In the genomic region with DNA sequence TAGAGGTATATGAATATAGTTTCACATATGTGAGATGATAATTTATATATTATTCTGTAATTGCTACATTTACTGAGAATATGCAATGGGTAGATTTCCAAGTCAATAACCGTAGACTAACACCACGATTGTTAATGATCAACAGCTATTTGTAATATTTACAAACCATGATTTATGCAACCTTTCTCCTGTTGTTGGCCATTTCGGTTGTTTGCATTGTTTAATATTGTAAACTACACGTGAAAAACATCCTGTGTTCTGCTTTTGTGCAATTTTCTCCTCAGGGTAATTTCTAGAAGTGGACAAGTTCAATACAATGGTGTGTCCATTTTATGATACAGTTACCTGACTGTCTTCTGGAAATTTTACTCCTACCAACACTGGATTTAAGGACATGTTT, we compare ENCODE assay signal across 1 cellular context.
A peak's percentile ranks its signal among the peaks of the same experiment; 100 is the strongest.
TF ChIP-seq lines count a peak whose summit lies in the region.

No MANE protein-coding gene starts in this region.

TF ChIP-seq in K562, 482 proteins besides CTCF, POLR2A, EP300 and RAD21 (continued from another document and continues in another):
- TF ChIP-seq, protein P1, sequence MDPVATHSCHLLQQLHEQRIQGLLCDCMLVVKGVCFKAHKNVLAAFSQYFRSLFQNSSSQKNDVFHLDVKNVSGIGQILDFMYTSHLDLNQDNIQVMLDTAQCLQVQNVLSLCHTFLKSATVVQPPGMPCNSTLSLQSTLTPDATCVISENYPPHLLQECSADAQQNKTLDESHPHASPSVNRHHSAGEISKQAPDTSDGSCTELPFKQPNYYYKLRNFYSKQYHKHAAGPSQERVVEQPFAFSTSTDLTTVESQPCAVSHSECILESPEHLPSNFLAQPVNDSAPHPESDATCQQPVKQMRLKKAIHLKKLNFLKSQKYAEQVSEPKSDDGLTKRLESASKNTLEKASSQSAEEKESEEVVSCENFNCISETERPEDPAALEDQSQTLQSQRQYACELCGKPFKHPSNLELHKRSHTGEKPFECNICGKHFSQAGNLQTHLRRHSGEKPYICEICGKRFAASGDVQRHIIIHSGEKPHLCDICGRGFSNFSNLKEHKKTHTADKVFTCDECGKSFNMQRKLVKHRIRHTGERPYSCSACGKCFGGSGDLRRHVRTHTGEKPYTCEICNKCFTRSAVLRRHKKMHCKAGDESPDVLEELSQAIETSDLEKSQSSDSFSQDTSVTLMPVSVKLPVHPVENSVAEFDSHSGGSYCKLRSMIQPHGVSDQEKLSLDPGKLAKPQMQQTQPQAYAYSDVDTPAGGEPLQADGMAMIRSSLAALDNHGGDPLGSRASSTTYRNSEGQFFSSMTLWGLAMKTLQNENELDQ (CRISPR knock-in tag; IDR thresholded peaks at IDR 0.05; ENCODE audit: borderline replicate concordance), result no peak
- TF ChIP-seq PTBP1 (IDR thresholded peaks at IDR 0.05; ENCODE audit: low read depth, low read length) (no peak), FOXA1 (IDR thresholded peaks at IDR 0.05; ENCODE audit: borderline replicate concordance) (no peak), ZNF695 (CRISPR knock-in tag; IDR thresholded peaks at IDR 0.05) (no peak), NR2C1 (IDR thresholded peaks at IDR 0.05) (no peak), NR2C1 (tag; IDR thresholded peaks at IDR 0.05) (0 out of 2 replicates have a peak, but pooled peaks have one; percentile 19), ZFP30 (CRISPR knock-in tag; IDR thresholded peaks at IDR 0.05; ENCODE audit: borderline replicate concordance) (no peak), ZC3H8 (IDR thresholded peaks at IDR 0.05) (no peak), BRD9 (IDR thresholded peaks at IDR 0.05; ENCODE audit: low read depth, partially characterized antibody) (no peak), HDAC6 (IDR thresholded peaks at IDR 0.05; ENCODE audit: low read depth, low read length) (no peak), ZNF445 (CRISPR knock-in tag; IDR thresholded peaks at IDR 0.05; ENCODE audit: low read depth) (no peak), BACH1 (tag; IDR thresholded peaks at IDR 0.05) (no peak), MXI1 (IDR thresholded peaks at IDR 0.05; ENCODE audit: low read depth, low read length) (no peak), ZBTB8A (IDR thresholded peaks at IDR 0.05; ENCODE audit: partially characterized antibody) (no peak)
- TF ChIP-seq, protein P2, sequence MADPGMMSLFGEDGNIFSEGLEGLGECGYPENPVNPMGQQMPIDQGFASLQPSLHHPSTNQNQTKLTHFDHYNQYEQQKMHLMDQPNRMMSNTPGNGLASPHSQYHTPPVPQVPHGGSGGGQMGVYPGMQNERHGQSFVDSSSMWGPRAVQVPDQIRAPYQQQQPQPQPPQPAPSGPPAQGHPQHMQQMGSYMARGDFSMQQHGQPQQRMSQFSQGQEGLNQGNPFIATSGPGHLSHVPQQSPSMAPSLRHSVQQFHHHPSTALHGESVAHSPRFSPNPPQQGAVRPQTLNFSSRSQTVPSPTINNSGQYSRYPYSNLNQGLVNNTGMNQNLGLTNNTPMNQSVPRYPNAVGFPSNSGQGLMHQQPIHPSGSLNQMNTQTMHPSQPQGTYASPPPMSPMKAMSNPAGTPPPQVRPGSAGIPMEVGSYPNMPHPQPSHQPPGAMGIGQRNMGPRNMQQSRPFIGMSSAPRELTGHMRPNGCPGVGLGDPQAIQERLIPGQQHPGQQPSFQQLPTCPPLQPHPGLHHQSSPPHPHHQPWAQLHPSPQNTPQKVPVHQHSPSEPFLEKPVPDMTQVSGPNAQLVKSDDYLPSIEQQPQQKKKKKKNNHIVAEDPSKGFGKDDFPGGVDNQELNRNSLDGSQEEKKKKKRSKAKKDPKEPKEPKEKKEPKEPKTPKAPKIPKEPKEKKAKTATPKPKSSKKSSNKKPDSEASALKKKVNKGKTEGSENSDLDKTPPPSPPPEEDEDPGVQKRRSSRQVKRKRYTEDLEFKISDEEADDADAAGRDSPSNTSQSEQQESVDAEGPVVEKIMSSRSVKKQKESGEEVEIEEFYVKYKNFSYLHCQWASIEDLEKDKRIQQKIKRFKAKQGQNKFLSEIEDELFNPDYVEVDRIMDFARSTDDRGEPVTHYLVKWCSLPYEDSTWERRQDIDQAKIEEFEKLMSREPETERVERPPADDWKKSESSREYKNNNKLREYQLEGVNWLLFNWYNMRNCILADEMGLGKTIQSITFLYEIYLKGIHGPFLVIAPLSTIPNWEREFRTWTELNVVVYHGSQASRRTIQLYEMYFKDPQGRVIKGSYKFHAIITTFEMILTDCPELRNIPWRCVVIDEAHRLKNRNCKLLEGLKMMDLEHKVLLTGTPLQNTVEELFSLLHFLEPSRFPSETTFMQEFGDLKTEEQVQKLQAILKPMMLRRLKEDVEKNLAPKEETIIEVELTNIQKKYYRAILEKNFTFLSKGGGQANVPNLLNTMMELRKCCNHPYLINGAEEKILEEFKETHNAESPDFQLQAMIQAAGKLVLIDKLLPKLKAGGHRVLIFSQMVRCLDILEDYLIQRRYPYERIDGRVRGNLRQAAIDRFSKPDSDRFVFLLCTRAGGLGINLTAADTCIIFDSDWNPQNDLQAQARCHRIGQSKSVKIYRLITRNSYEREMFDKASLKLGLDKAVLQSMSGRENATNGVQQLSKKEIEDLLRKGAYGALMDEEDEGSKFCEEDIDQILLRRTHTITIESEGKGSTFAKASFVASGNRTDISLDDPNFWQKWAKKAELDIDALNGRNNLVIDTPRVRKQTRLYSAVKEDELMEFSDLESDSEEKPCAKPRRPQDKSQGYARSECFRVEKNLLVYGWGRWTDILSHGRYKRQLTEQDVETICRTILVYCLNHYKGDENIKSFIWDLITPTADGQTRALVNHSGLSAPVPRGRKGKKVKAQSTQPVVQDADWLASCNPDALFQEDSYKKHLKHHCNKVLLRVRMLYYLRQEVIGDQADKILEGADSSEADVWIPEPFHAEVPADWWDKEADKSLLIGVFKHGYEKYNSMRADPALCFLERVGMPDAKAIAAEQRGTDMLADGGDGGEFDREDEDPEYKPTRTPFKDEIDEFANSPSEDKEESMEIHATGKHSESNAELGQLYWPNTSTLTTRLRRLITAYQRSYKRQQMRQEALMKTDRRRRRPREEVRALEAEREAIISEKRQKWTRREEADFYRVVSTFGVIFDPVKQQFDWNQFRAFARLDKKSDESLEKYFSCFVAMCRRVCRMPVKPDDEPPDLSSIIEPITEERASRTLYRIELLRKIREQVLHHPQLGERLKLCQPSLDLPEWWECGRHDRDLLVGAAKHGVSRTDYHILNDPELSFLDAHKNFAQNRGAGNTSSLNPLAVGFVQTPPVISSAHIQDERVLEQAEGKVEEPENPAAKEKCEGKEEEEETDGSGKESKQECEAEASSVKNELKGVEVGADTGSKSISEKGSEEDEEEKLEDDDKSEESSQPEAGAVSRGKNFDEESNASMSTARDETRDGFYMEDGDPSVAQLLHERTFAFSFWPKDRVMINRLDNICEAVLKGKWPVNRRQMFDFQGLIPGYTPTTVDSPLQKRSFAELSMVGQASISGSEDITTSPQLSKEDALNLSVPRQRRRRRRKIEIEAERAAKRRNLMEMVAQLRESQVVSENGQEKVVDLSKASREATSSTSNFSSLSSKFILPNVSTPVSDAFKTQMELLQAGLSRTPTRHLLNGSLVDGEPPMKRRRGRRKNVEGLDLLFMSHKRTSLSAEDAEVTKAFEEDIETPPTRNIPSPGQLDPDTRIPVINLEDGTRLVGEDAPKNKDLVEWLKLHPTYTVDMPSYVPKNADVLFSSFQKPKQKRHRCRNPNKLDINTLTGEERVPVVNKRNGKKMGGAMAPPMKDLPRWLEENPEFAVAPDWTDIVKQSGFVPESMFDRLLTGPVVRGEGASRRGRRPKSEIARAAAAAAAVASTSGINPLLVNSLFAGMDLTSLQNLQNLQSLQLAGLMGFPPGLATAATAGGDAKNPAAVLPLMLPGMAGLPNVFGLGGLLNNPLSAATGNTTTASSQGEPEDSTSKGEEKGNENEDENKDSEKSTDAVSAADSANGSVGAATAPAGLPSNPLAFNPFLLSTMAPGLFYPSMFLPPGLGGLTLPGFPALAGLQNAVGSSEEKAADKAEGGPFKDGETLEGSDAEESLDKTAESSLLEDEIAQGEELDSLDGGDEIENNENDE (IDR thresholded peaks at IDR 0.05; ENCODE audit: low read depth, low read length), result no peak
- TF ChIP-seq, protein P3, sequence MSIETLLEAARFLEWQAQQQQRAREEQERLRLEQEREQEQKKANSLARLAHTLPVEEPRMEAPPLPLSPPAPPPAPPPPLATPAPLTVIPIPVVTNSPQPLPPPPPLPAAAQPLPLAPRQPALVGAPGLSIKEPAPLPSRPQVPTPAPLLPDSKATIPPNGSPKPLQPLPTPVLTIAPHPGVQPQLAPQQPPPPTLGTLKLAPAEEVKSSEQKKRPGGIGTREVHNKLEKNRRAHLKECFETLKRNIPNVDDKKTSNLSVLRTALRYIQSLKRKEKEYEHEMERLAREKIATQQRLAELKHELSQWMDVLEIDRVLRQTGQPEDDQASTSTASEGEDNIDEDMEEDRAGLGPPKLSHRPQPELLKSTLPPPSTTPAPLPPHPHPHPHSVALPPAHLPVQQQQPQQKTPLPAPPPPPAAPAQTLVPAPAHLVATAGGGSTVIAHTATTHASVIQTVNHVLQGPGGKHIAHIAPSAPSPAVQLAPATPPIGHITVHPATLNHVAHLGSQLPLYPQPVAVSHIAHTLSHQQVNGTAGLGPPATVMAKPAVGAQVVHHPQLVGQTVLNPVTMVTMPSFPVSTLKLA (conservative IDR thresholded peaks at IDR 0.05), result 0 out of 4 replicates have a peak, but pooled peaks of 1 of the 2 experiments have one; percentile 20
- TF ChIP-seq, protein P4, sequence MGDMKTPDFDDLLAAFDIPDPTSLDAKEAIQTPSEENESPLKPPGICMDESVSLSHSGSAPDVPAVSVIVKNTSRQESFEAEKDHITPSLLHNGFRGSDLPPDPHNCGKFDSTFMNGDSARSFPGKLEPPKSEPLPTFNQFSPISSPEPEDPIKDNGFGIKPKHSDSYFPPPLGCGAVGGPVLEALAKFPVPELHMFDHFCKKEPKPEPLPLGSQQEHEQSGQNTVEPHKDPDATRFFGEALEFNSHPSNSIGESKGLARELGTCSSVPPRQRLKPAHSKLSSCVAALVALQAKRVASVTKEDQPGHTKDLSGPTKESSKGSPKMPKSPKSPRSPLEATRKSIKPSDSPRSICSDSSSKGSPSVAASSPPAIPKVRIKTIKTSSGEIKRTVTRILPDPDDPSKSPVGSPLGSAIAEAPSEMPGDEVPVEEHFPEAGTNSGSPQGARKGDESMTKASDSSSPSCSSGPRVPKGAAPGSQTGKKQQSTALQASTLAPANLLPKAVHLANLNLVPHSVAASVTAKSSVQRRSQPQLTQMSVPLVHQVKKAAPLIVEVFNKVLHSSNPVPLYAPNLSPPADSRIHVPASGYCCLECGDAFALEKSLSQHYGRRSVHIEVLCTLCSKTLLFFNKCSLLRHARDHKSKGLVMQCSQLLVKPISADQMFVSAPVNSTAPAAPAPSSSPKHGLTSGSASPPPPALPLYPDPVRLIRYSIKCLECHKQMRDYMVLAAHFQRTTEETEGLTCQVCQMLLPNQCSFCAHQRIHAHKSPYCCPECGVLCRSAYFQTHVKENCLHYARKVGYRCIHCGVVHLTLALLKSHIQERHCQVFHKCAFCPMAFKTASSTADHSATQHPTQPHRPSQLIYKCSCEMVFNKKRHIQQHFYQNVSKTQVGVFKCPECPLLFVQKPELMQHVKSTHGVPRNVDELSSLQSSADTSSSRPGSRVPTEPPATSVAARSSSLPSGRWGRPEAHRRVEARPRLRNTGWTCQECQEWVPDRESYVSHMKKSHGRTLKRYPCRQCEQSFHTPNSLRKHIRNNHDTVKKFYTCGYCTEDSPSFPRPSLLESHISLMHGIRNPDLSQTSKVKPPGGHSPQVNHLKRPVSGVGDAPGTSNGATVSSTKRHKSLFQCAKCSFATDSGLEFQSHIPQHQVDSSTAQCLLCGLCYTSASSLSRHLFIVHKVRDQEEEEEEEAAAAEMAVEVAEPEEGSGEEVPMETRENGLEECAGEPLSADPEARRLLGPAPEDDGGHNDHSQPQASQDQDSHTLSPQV (IDR thresholded peaks at IDR 0.05), result peak; percentile 63
- TF ChIP-seq, protein P5, sequence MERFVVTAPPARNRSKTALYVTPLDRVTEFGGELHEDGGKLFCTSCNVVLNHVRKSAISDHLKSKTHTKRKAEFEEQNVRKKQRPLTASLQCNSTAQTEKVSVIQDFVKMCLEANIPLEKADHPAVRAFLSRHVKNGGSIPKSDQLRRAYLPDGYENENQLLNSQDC (CRISPR knock-in tag; IDR thresholded peaks at IDR 0.05), result no peak
- TF ChIP-seq, protein P6, sequence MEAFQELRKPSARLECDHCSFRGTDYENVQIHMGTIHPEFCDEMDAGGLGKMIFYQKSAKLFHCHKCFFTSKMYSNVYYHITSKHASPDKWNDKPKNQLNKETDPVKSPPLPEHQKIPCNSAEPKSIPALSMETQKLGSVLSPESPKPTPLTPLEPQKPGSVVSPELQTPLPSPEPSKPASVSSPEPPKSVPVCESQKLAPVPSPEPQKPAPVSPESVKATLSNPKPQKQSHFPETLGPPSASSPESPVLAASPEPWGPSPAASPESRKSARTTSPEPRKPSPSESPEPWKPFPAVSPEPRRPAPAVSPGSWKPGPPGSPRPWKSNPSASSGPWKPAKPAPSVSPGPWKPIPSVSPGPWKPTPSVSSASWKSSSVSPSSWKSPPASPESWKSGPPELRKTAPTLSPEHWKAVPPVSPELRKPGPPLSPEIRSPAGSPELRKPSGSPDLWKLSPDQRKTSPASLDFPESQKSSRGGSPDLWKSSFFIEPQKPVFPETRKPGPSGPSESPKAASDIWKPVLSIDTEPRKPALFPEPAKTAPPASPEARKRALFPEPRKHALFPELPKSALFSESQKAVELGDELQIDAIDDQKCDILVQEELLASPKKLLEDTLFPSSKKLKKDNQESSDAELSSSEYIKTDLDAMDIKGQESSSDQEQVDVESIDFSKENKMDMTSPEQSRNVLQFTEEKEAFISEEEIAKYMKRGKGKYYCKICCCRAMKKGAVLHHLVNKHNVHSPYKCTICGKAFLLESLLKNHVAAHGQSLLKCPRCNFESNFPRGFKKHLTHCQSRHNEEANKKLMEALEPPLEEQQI (IDR thresholded peaks at IDR 0.05), result no peak
- TF ChIP-seq, protein P7, sequence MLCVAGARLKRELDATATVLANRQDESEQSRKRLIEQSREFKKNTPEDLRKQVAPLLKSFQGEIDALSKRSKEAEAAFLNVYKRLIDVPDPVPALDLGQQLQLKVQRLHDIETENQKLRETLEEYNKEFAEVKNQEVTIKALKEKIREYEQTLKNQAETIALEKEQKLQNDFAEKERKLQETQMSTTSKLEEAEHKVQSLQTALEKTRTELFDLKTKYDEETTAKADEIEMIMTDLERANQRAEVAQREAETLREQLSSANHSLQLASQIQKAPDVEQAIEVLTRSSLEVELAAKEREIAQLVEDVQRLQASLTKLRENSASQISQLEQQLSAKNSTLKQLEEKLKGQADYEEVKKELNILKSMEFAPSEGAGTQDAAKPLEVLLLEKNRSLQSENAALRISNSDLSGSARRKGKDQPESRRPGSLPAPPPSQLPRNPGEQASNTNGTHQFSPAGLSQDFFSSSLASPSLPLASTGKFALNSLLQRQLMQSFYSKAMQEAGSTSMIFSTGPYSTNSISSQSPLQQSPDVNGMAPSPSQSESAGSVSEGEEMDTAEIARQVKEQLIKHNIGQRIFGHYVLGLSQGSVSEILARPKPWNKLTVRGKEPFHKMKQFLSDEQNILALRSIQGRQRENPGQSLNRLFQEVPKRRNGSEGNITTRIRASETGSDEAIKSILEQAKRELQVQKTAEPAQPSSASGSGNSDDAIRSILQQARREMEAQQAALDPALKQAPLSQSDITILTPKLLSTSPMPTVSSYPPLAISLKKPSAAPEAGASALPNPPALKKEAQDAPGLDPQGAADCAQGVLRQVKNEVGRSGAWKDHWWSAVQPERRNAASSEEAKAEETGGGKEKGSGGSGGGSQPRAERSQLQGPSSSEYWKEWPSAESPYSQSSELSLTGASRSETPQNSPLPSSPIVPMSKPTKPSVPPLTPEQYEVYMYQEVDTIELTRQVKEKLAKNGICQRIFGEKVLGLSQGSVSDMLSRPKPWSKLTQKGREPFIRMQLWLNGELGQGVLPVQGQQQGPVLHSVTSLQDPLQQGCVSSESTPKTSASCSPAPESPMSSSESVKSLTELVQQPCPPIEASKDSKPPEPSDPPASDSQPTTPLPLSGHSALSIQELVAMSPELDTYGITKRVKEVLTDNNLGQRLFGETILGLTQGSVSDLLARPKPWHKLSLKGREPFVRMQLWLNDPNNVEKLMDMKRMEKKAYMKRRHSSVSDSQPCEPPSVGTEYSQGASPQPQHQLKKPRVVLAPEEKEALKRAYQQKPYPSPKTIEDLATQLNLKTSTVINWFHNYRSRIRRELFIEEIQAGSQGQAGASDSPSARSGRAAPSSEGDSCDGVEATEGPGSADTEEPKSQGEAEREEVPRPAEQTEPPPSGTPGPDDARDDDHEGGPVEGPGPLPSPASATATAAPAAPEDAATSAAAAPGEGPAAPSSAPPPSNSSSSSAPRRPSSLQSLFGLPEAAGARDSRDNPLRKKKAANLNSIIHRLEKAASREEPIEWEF (CRISPR knock-in tag; IDR thresholded peaks at IDR 0.05), result no peak
